Comparison of ENCODE assay signal across 11 cellular contexts in the genomic region with DNA sequence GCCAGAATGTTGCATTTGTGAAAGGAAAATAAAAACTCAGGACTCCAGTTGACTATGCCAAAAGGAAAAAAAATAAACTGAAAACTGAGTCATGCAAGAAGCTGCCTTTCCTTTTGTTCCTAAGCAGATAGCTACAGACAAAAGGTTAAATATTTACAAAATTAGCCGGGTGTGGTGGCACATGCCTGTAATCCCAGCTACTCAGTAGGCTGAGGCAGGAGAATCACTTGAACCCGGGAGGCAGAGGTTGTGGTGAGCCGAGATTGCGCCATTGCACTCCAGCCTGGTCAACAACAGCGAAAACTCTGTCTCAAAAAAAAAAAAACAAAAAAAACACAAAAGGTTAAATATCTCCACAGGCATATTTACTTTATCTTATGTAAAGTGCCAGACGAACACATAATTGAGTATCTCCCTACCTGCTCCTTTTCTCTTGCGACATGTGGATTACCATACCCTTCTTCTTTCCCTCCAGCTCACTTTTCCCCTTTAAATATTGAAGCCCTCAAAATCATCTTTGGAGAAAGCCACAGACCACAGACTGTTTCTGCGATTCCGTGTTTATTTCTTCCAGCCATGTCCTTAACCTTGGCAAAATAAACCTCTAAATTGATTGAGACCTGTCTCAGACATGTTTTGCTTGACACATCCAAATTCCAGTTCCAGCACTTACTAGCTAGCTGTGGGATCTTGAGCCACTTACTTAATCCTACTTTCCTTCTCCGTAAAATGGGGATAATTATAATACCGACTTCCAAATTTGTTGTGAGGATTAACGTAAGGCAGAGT. TPM values are rescaled to one million over a fixed set of nuclear protein-coding genes. Genes with fewer than 3 reads are reported as not detected.
A peak's percentile ranks its signal among the peaks of the same experiment; 100 is the strongest.
DNase-seq lines count a peak whose midpoint lies in the region; ATAC-seq and TF ChIP-seq lines count a peak whose summit lies in the region.
"Had no signal": no experiment of that assay in that cellular context is flagged by ENCODE, and none has a peak within 500 bp of the region (broad histone marks: within the 10 kb centered on the region; RNA-seq: fewer than 3 reads in every experiment).

No MANE protein-coding gene starts in this region.

- peaks cover 4% of the 10 kb centered on the region; the same call in 1 of the 2 replicates for H3F3A ChIP-seq in PC-9 (ENCODE audit: insufficient read depth, low read depth)

- no peak for TF ChIP-seq CTCF in AG09319 (IDR thresholded peaks at IDR 0.05; ENCODE audit: low read depth, low read length)
- TF ChIP-seq CTCF in PC-9 (conservative IDR thresholded peaks at IDR 0.05), result no peak
- no peak for TF ChIP-seq CTCF in CD14-positive monocyte (IDR thresholded peaks at IDR 0.05)

- no peaks in the 10 kb centered on the region for H3K27me3 ChIP-seq in PC-9 (ENCODE audit: insufficient read depth, low read depth)

- H3K4me3 ChIP-seq in PC-9, result no peak overlapping the region

- POLR2A ChIA-PET in PC-9 (lab: Charles Lee; ENCODE audit: unreplicated experiment), result interaction anchor here (0.6 to 0.8 kb wide), 2 partner anchors 36 to 1188 kb away, joined by 3 to 5 read pairs; no protein-coding TSS in a partner anchor
- POLR2A ChIA-PET in naive thymus-derived CD8-positive, alpha-beta T cell (lab: Charles Lee), result interaction anchor here (0.6 to 13.1 kb wide), 3 partner anchors 15 to 93 kb away, joined by 3 to 358 read pairs (median 161); partner anchors contain the start of genes APBB1, ARFIP2 and TIMM10B

- no TSS peak for BruUV-seq in PC-9 (replicated peaks; lab: Mats Ljungman, UMichigan)

- H2AFZ ChIP-seq in PC-9, result no peak overlapping the region

- peak overlapping the region in 7 of 10 donors; percentile 56 to 97 (median 75) for H3K27ac Mint-ChIP-seq in naive thymus-derived CD8-positive, alpha-beta T cell
- H3K27ac Mint-ChIP-seq in CD14-positive monocyte, result peak overlapping the region in 2 of 7 donors; percentile 37 to 97
- H3K27ac Mint-ChIP-seq: activated naive CD8-positive, alpha-beta T cell treated with anti-CD3 and anti-CD28 coated beads, Interleukin-2, amount 10 ng/mL, durations not matched to agents 7 days and 5 days had no signal

- no peak overlapping the region for H3K4me3 Mint-ChIP-seq in naive thymus-derived CD8-positive, alpha-beta T cell
- H3K4me3 Mint-ChIP-seq in CD14-positive monocyte, result no peak overlapping the region
- H3K4me3 Mint-ChIP-seq: activated naive CD8-positive, alpha-beta T cell treated with anti-CD3 and anti-CD28 coated beads, Interleukin-2, amount 10 ng/mL, durations not matched to agents 7 days and 5 days had no signal

- H3K4me1 ChIP-seq in PC-9 (replicated peaks; ENCODE audit: insufficient read depth), result peaks cover 7% of the 10 kb centered on the region; the same call in 1 of the 2 replicates

- H3K36me3 Mint-ChIP-seq in naive thymus-derived CD8-positive, alpha-beta T cell, result peaks cover 0 to 9% (median 3%) of the 10 kb centered on the region in 3 donors
- H3K36me3 Mint-ChIP-seq in CD14-positive monocyte, result peaks cover 9 to 19% of the 10 kb centered on the region in 2 donors

- ATAC-seq in naive thymus-derived CD8-positive, alpha-beta T cell, result no peak

- no peaks in the 10 kb centered on the region for H3K36me3 ChIP-seq in PC-9 (ENCODE audit: low read depth)

- peak overlapping the region; percentile 44; the same call in 1 of the 2 replicates for H3K4me2 ChIP-seq in PC-9

- H3K4me1 Mint-ChIP-seq in naive thymus-derived CD8-positive, alpha-beta T cell, result peaks cover 25 to 66% (median 52%) of the 10 kb centered on the region in 4 donors
- H3K4me1 Mint-ChIP-seq in CD14-positive monocyte, result peaks cover 33% of the 10 kb centered on the region

- H3K9me3 Mint-ChIP-seq in naive thymus-derived CD8-positive, alpha-beta T cell, result no peaks in the 10 kb centered on the region
- H3K9me3 Mint-ChIP-seq in CD14-positive monocyte, result peaks cover 0 to 3% (median 0%) of the 10 kb centered on the region in 7 donors
- H3K9me3 Mint-ChIP-seq: activated naive CD8-positive, alpha-beta T cell treated with anti-CD3 and anti-CD28 coated beads, Interleukin-2, amount 10 ng/mL, durations not matched to agents 7 days and 5 days had no signal

- H3K79me2 ChIP-seq in PC-9 (ENCODE audit: low read depth), result no peaks in the 10 kb centered on the region

- H3K9me2 ChIP-seq in PC-9 (ENCODE audit: insufficient read depth), result no peaks in the 10 kb centered on the region

- CTCF ChIA-PET in PC-9 (lab: Charles Lee), result interaction anchor here (0.8 kb wide), 1 partner anchor 9 kb away, joined by 4 read pairs; no protein-coding TSS in a partner anchor

- intact Hi-C loops in PC-9 (cut with micrococcal nuclease; ENCODE audit: unreplicated experiment) (loop anchor here (2.0 kb wide), 1 partner anchor 45 kb away; no protein-coding TSS in a partner anchor), CD14-positive monocyte (cut with micrococcal nuclease) (loop anchor here in 1 of 2 donors (5.0 kb wide), 1 partner anchor 94 kb away; the partner anchor contains the start of genes ARFIP2 and TIMM10B)

- H3K9me3 ChIP-seq in PC-9 (ENCODE audit: insufficient read depth, low read depth), result no peaks in the 10 kb centered on the region

- no peak overlapping the region for H3K27ac ChIP-seq in PC-9

- DNase-seq in AG09319 (ENCODE audit: extremely low read depth, low read depth) (peak; percentile 15), PC-9 (no peak), fibroblast of gingiva (ENCODE audit: low read depth) (peak; percentile 68), NCI-H187 treated with DMSO at 0.1 percent for 48 hours (lab: John Stamatoyannopoulos, UW) (no peak), NCI-H1092 treated with DMSO at 0.1 percent for 48 hours (lab: John Stamatoyannopoulos, UW) (no peak), CD14-positive monocyte (ENCODE audit: low spot score) (no peak)
- no peak for DNase-seq in naive thymus-derived CD8-positive, alpha-beta T cell
- DNase-seq in stimulated activated CD8-positive, alpha-beta memory T cell treated with anti-CD3 and anti-CD28 coated beads, Interleukin-4, amount 100 ng/mL, for 48 hours, result no peak
- DNase-seq: activated naive CD8-positive, alpha-beta T cell treated with anti-CD3 and anti-CD28 coated beads, Interleukin-2, amount 10 ng/mL, durations not matched to agents 7 days and 5 days; NCI-H1105 treated with DMSO at 0.1 percent for 48 hours; nucleus accumbens had no signal

- H4K20me1 ChIP-seq in PC-9 (ENCODE audit: insufficient read depth), result no peaks in the 10 kb centered on the region

- H3K27me3 Mint-ChIP-seq in naive thymus-derived CD8-positive, alpha-beta T cell, result no peaks in the 10 kb centered on the region
- peaks cover 0 to 2% (median 2%) of the 10 kb centered on the region in 3 donors for H3K27me3 Mint-ChIP-seq in CD14-positive monocyte (ENCODE audit: low read depth in 3 of 3)
- H3K27me3 Mint-ChIP-seq: activated naive CD8-positive, alpha-beta T cell treated with anti-CD3 and anti-CD28 coated beads, Interleukin-2, amount 10 ng/mL, durations not matched to agents 7 days and 5 days had no signal

RNA-seq across cellular contexts. Expression of gene SMPD1, which starts 2.3 kb away (rescaled TPM):
- total RNA-seq in PC-9 (2021), result 7.2 and 9.2 TPM in 2 replicates
- 10 to 100 TPM; 54.8 to 62.0 TPM for total RNA-seq in naive thymus-derived CD8-positive, alpha-beta T cell
- 10 to 100 TPM; 22.4 to 32.6 (median 31.7) TPM for polyA plus RNA-seq in naive thymus-derived CD8-positive, alpha-beta T cell
- polyA plus RNA-seq in CD14-positive monocyte, result 1 to 10 TPM; 4.2 to 4.9 TPM

RNA-seq across cellular contexts. Expression of gene APBB1, which starts 30.9 kb away (rescaled TPM):
- 0.90 and 1.4 TPM in 2 replicates for total RNA-seq in PC-9 (2021)
- 100 to 1,000 TPM; 135 to 141 TPM for total RNA-seq in naive thymus-derived CD8-positive, alpha-beta T cell
- 100 to 1,000 TPM; 115 to 196 (median 146) TPM for polyA plus RNA-seq in naive thymus-derived CD8-positive, alpha-beta T cell
- polyA plus RNA-seq in CD14-positive monocyte, result 1 to 10 TPM in 1 of 2 donors, under 1 TPM in 1; 0.85 to 2.5 TPM

RNA-seq across cellular contexts. Expression of gene HPX, which starts 52.8 kb away (rescaled TPM):
- total RNA-seq in PC-9 (2021), result 0.68 TPM in 1 of 2 replicates, not detected in the other
- total RNA-seq in naive thymus-derived CD8-positive, alpha-beta T cell, result 1 to 10 TPM; 1.6 to 1.7 TPM
- polyA plus RNA-seq in naive thymus-derived CD8-positive, alpha-beta T cell, result not detected
- not detected for polyA plus RNA-seq in CD14-positive monocyte

Comparison
In these comparisons a context has a peak if more than half of its experiments do, and no peak if none do; other contexts are left out.
1. DNase-seq: peak in AG09319 (single experiment) and fibroblast of gingiva (single experiment); none in PC-9 (0 of 2), naive thymus-derived CD8-positive, alpha-beta T cell (0 of 10), NCI-H187 treated with DMSO at 0.1 percent for 48 hours (single experiment), stimulated activated CD8-positive, alpha-beta memory T cell treated with anti-CD3 and anti-CD28 coated beads, Interleukin-4, amount 100 ng/mL, for 48 hours (single experiment), NCI-H1092 treated with DMSO at 0.1 percent for 48 hours (single experiment) and CD14-positive monocyte (single experiment).
2. RNA of gene APBB1, which starts 30.9 kb away (total RNA-seq): 135 to 141 TPM in naive thymus-derived CD8-positive, alpha-beta T cell; 0.90 to 1.4 TPM in PC-9; every median in the first group is over 10 times any median in the second.